Comparison of ENCODE assay signal across 9 cellular contexts in genomic region chr1:154626456-154627246, GRCh38. TPM values are rescaled to one million over a fixed set of nuclear protein-coding genes. Genes with fewer than 3 reads are reported as not detected.
DNase-seq lines count a peak whose midpoint lies in the region; ATAC-seq and TF ChIP-seq lines count a peak whose summit lies in the region.
"Had no signal": no experiment of that assay in that cellular context is flagged by ENCODE, and none has a peak within 500 bp of the region (broad histone marks: within the 10 kb centered on the region; RNA-seq: fewer than 3 reads in every experiment).

No MANE protein-coding gene starts in this region.

- DNase-seq in GM13976 (ENCODE audit: low spot score) (peak; percentile 34), T-cell (peak in 7 of 34 experiments; percentile 1 to 45 (median 20)), fibroblast of peridontal ligament (ENCODE audit: extremely low read depth) (peak; percentile 50), ovary (no peak), HUDEP-2 (lab: John Stamatoyannopoulos, UW; ENCODE audit: unreplicated experiment in 76 of 76) (no peak), GOT3 (lab: John Stamatoyannopoulos, UW) (no peak), UCSD-AML1 (lab: John Stamatoyannopoulos, UW; ENCODE audit: unreplicated experiment) (no peak)

- TF ChIP-seq CTCF in GM13976 (IDR thresholded peaks at IDR 0.05; ENCODE audit: borderline replicate concordance, control extremely low read depth, extremely low read depth, insufficient read depth, missing control alignments): no peak
- TF ChIP-seq CTCF in ovary (IDR thresholded peaks at IDR 0.05): no peak

- peaks cover 37 to 56% (median 51%) of the 10 kb centered on the region in 3 donors for H3K4me1 Mint-ChIP-seq in T-cell

- CTCF ChIA-PET in T-cell (lab: Charles Lee): interaction anchor here in 1 of 2 donors (0.6 to 1.6 kb wide), 4 partner anchors 17 to 133 kb away, joined by 3 to 4 read pairs (median 3); no protein-coding TSS in a partner anchor

- POLR2A ChIA-PET in T-cell (lab: Charles Lee): interaction anchor here (0.6 to 0.7 kb wide), 2 partner anchors 17 to 452 kb away, joined by 4 read pairs; partner anchors contain the start of gene EFNA3 (in 1 of the 2)

- intact Hi-C loops in ovary (cut with DNase I): no loop called here

- no peaks in the 10 kb centered on the region for H3K27me3 ChIP-seq in ovary

- in situ Hi-C loops in GM13976 (cut with MboI; ENCODE audit: low sequenced_read_pairs, unreplicated experiment): no loop called here

- H3K9me3 ChIP-seq in ovary: no peaks in the 10 kb centered on the region

- H3K36me3 ChIP-seq in ovary: no peaks in the 10 kb centered on the region

- H3K27ac Mint-ChIP-seq in T-cell: peak overlapping the region; percentile 95 to 97

- peak overlapping the region; percentile 90 to 98 (median 97) for H3K4me3 Mint-ChIP-seq in T-cell

- ATAC-seq in HG03039 (IDR thresholded peaks at IDR 0.05; ENCODE audit: unreplicated experiment): peak; percentile 15
- ATAC-seq in T-cell (replicated peaks in 1 of 4): peak; percentile 19 to 25 (median 22)

- no peak for TF ChIP-seq POLR2A in ovary (IDR thresholded peaks at IDR 0.05)

- H3K9me3 Mint-ChIP-seq in T-cell: peaks cover 5 to 16% (median 9%) of the 10 kb centered on the region in 3 donors

- WGBS in ovary, 3 donors: 9 to 15% (median 11%) methylated on average over 9 of the region's 9 CpGs

- peaks cover 28% of the 10 kb centered on the region for H3K36me3 Mint-ChIP-seq in T-cell

- peaks cover 4% of the 10 kb centered on the region for H3K4me1 ChIP-seq in ovary (ENCODE audit: insufficient read depth)

- peak overlapping the region; percentile 87 for H3K4me3 ChIP-seq in ovary

- peaks cover 0 to 5% of the 10 kb centered on the region in 2 donors for H3K27me3 Mint-ChIP-seq in T-cell

- no peak for TF ChIP-seq EP300 in ovary (IDR thresholded peaks at IDR 0.05)

- peak overlapping the region; percentile 76 to 80 for H3K27ac ChIP-seq in ovary

RNA-seq across cellular contexts. Expression of gene ADAR, which starts 18.7 kb away (rescaled TPM):
- total RNA-seq in T-cell (100 to 1,000 TPM; 212 to 255 (median 228) TPM), ovary (100 to 1,000 TPM in 5 of 7 donors, 10 to 100 TPM in 2; 57.2 to 175 (median 134) TPM)
- 100 to 1,000 TPM in 1 of 2 donors, 10 to 100 TPM in 1; 45.0 to 184 TPM for polyA plus RNA-seq in ovary

RNA-seq across cellular contexts. Expression of gene CHRNB2, which starts 59.1 kb away (rescaled TPM):
- total RNA-seq in T-cell (under 1 TPM in 1 of 5 donors, not detected in 4; 0.15 TPM), ovary (under 1 TPM in 4 of 7 donors, not detected in 3; 0.08 to 0.25 (median 0.23) TPM)
- under 1 TPM; 0.04 to 0.08 TPM for polyA plus RNA-seq in ovary
- total RNA-seq: subcutaneous adipose tissue had no signal

Comparison
In these comparisons a context has a peak if more than half of its experiments do, and no peak if none do; other contexts are left out.
1. DNase-seq: peak in GM13976 (single experiment) and fibroblast of peridontal ligament (single experiment); none in ovary (0 of 5), HUDEP-2 (0 of 76), GOT3 (single experiment) and UCSD-AML1 (single experiment).